In the genomic region with DNA sequence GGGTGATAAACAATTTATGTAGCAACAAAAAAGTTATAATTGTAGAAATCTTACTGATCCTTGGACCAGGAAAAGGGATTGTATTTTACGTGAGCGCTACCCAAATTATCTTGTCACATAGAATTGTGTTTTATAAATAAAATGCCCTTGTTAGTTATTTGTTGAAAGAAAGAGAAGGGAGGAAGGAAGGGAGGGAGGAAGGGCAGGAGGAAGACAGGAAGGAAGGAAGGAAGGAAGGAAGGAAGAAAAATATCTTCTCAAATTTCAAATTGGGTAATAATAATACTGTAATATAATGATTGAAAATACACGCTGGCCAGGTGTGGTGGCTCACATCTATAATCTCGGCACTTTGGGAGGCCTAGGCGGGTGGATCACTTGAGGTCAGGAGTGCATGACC, we compare ENCODE assay signal across 33 cellular contexts.
"Had no signal": no experiment of that assay in that cellular context is flagged by ENCODE, and none has a peak within 500 bp of the region (broad histone marks: within the 10 kb centered on the region; RNA-seq: fewer than 3 reads in every experiment).

No MANE protein-coding gene starts in this region.

- ATAC-seq: activated naive CD4-positive, alpha-beta T cell treated with anti-CD3 and anti-CD28 coated beads, Interleukin-2, amount 50 U/mL, for 72 hours; activated naive CD8-positive, alpha-beta T cell treated with anti-CD3 and anti-CD28 coated beads, Interleukin-2, amount 50 U/mL, for 24 hours; activated T-cell treated with anti-CD3 and anti-CD28 coated beads, Interleukin-2, amount 50 U/mL, for 4 hours; activated T-cell treated with anti-CD3 and anti-CD28 coated beads, Interleukin-2, amount 50 U/mL, for 72 hours; activated T-helper 17 cell treated with anti-CD3 and anti-CD28 coated beads, Interleukin-2, amount 50 U/mL, for 72 hours; body of pancreas had no signal

- H3K9me3 ChIP-seq: adrenal gland, ascending aorta, body of pancreas, breast epithelium had no signal

- FAIRE-seq: astrocyte, bronchial epithelial cell, colon had no signal

- H3K4me1 ChIP-seq: adrenal gland, ascending aorta, body of pancreas, breast epithelium had no signal

- H3K27me3 ChIP-seq: adrenal gland, ascending aorta, body of pancreas, brain microvascular endothelial cell, breast epithelium, cardiac muscle cell had no signal

- DNase-seq: activated effector memory CD4-positive, alpha-beta T cell treated with anti-CD3 and anti-CD28 coated beads, Interleukin-2, amount 50 U/mL, for 16 hours; activated effector memory CD4-positive, alpha-beta T cell treated with Interleukin-2 at 50 U/mL for 16 hours; activated gamma-delta T cell; activated gamma-delta T cell treated with Interleukin-2 at 50 U/mL for 16 hours; activated naive CD4-positive, alpha-beta T cell; activated naive CD4-positive, alpha-beta T cell treated with anti-CD3 and anti-CD28 coated beads for 36 hours; activated naive CD4-positive, alpha-beta T cell treated with anti-CD3 and anti-CD28 coated beads, Interleukin-2, amount 10 ng/mL, durations not matched to agents 7 days and 5 days; activated naive CD4-positive, alpha-beta T cell treated with anti-CD3 and anti-CD28 coated beads, Interleukin-2, amount 50 U/mL, for 16 hours; activated naive CD4-positive, alpha-beta T cell treated with Interleukin-2 at 50 U/mL for 16 hours; activated naive CD8-positive, alpha-beta T cell treated with anti-CD3 and anti-CD28 coated beads for 36 hours; activated naive CD8-positive, alpha-beta T cell treated with anti-CD3 and anti-CD28 coated beads, Interleukin-2, amount 10 ng/mL, durations not matched to agents 7 days and 5 days; activated naive CD8-positive, alpha-beta T cell treated with anti-CD3 and anti-CD28 coated beads, Interleukin-2, amount 50 U/mL, for 24 hours; activated T-cell treated with anti-CD3 and anti-CD28 coated beads, Interleukin-2, amount 50 U/mL, for 4 hours; activated T-cell treated with anti-CD3 and anti-CD28 coated beads, Interleukin-2, amount 50 U/mL, for 48 hours; activated T-cell treated with anti-CD3 and anti-CD28 coated beads, Interleukin-2, amount 50 U/mL, for 72 hours; adrenal gland; amniotic stem cell; amygdala; anterior cingulate cortex; aorta; body of pancreas; brain microvascular endothelial cell; caudate nucleus; central memory CD4-positive, alpha-beta T cell; cerebellar nuclear complex had no signal

- H3K4me3 ChIP-seq: adrenal gland, ascending aorta, body of pancreas, breast epithelium, cardiac muscle cell had no signal

- H3K27ac ChIP-seq: adrenal gland, ascending aorta, body of pancreas, brain microvascular endothelial cell, breast epithelium, cardiac muscle cell had no signal

- H3K36me3 ChIP-seq: adrenal gland, ascending aorta, brain microvascular endothelial cell, breast epithelium, cardiac muscle cell had no signal
